Comparison of ENCODE assay signal across 19 cellular contexts in the genomic region with DNA sequence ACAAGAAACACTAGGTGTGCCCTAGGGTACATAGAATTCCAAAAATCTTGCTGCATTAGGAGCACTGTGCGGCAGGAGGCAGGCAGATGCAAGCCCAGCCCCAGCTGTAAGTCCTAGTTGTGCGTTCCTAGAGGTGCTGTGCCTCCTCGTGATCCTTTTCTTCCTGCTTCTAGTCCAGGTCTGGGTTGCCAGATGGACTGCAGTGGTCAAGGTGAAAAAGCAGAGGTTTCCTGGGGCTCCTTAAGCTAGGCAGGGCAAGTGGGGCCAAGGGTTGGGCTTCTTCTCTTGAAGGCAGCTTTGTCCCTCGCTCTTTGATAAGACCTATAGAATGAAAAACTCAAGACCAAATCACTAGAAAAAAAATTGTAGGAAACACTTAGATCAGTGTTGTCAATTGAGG. TPM values are rescaled to one million over a fixed set of nuclear protein-coding genes. Genes with fewer than 3 reads are reported as not detected.
A peak's percentile ranks its signal among the peaks of the same experiment; 100 is the strongest.
DNase-seq lines count a peak whose midpoint lies in the region; ATAC-seq and TF ChIP-seq lines count a peak whose summit lies in the region.
"Had no signal": no experiment of that assay in that cellular context is flagged by ENCODE, and none has a peak within 500 bp of the region (broad histone marks: within the 10 kb centered on the region; RNA-seq: fewer than 3 reads in every experiment).

No MANE protein-coding gene starts in this region.

- H3K36me3 ChIP-seq in BLaER1: peaks cover 10% of the 10 kb centered on the region; the same call in 1 of the 2 replicates
- H3K36me3 ChIP-seq in Loucy (ENCODE audit: insufficient read depth, low read length): no peaks in the 10 kb centered on the region
- H3K36me3 ChIP-seq in endodermal cell (ENCODE audit: control insufficient read depth, insufficient read depth, low read length): peaks cover 45% of the 10 kb centered on the region
- no peaks in the 10 kb centered on the region for H3K36me3 ChIP-seq in neural progenitor cell
- peaks cover 10 to 11% of the 10 kb centered on the region in 2 donors for H3K36me3 ChIP-seq in ascending aorta
- H3K36me3 ChIP-seq: SJCRH30 had no signal

- H3K27me3 Mint-ChIP-seq in endodermal cell (ENCODE audit: insufficient read depth): no peaks in the 10 kb centered on the region
- H3K27me3 Mint-ChIP-seq in neural progenitor cell (ENCODE audit: insufficient read depth, low read depth): peaks cover 5% of the 10 kb centered on the region

- H4K20me1 ChIP-seq in BLaER1: no peaks in the 10 kb centered on the region
- H4K20me1 ChIP-seq in Loucy (ENCODE audit: insufficient read depth, low read length, poor library complexity, severe bottlenecking): no peaks in the 10 kb centered on the region
- H4K20me1 ChIP-seq in neural progenitor cell (ENCODE audit: low read depth): no peaks in the 10 kb centered on the region

- H3K27ac Mint-ChIP-seq in endodermal cell (peak overlapping the region; percentile 59), neural progenitor cell (peak overlapping the region; percentile 34)
- H3K27ac Mint-ChIP-seq: CD4-positive, CD25-positive, alpha-beta regulatory T cell had no signal

- 90 to 93% methylated on average over 3 to 4 of the region's 4 CpGs for WGBS in endodermal cell (ENCODE audit: insufficient coverage in 1 of 2, insufficient read length in 1 of 2), 2 experiments

- H3K27ac ChIP-seq in BLaER1 (peak overlapping the region; percentile 82), endodermal cell (ENCODE audit: low read depth, low read length) (no peak overlapping the region), neural progenitor cell (peak overlapping the region; percentile 75), ascending aorta (no peak overlapping the region)
- H3K27ac ChIP-seq: A549, SJCRH30 had no signal

- TF ChIP-seq CTCF in Loucy (conservative IDR thresholded peaks at IDR 0.05; ENCODE audit: low read length): no peak
- TF ChIP-seq CTCF in endodermal cell (conservative IDR thresholded peaks at IDR 0.05): no peak
- no peak for TF ChIP-seq CTCF in neural progenitor cell (IDR thresholded peaks at IDR 0.05)
- no peak for TF ChIP-seq CTCF in ascending aorta (IDR thresholded peaks at IDR 0.05)

- H3K9me3 ChIP-seq in BLaER1 (no peaks in the 10 kb centered on the region), Loucy (ENCODE audit: insufficient read depth, low read depth, low read length) (no peaks in the 10 kb centered on the region), endodermal cell (ENCODE audit: control insufficient read depth, low read length) (no peaks in the 10 kb centered on the region), neural progenitor cell (ENCODE audit: low read depth) (no peaks in the 10 kb centered on the region), ascending aorta (no peaks in the 10 kb centered on the region)
- H3K9me3 ChIP-seq: A549, Caco-2, SJCRH30 had no signal

- H3K4me1 Mint-ChIP-seq in endodermal cell: peaks cover 45% of the 10 kb centered on the region
- H3K4me1 Mint-ChIP-seq in neural progenitor cell: peaks cover 39% of the 10 kb centered on the region

- H3K9me2 ChIP-seq in Loucy (replicated peaks; ENCODE audit: low read depth, low read length): no peaks in the 10 kb centered on the region

- H3K79me2 ChIP-seq in Loucy (ENCODE audit: insufficient read depth, low read length) (no peaks in the 10 kb centered on the region), neural progenitor cell (ENCODE audit: low read depth) (no peaks in the 10 kb centered on the region)

- peaks cover 68% of the 10 kb centered on the region for H3K4me1 ChIP-seq in BLaER1
- H3K4me1 ChIP-seq in Loucy (ENCODE audit: insufficient read depth, low read length, poor library complexity, severe bottlenecking): peaks cover 45% of the 10 kb centered on the region
- H3K4me1 ChIP-seq in endodermal cell (ENCODE audit: control insufficient read depth, insufficient read depth, low read length): peaks cover 16% of the 10 kb centered on the region
- H3K4me1 ChIP-seq in neural progenitor cell: peaks cover 33% of the 10 kb centered on the region
- no peaks in the 10 kb centered on the region for H3K4me1 ChIP-seq in ascending aorta
- H3K4me1 ChIP-seq: A549 had no signal

- H3K4me3 Mint-ChIP-seq in endodermal cell (no peak overlapping the region), neural progenitor cell (peak overlapping the region; percentile 27)
- H3K4me3 Mint-ChIP-seq: CD4-positive, CD25-positive, alpha-beta regulatory T cell had no signal

- H2AFZ ChIP-seq in Loucy (ENCODE audit: low read length) (no peak overlapping the region), neural progenitor cell (replicated peaks) (no peak overlapping the region)

- no peaks in the 10 kb centered on the region for H3F3A ChIP-seq in Loucy (ENCODE audit: low read depth)
- peaks cover 28% of the 10 kb centered on the region for H3F3A ChIP-seq in neural progenitor cell (ENCODE audit: low read depth)

- DNase-seq in endodermal cell (peak; percentile 34), neural progenitor cell (ENCODE audit: low spot score) (no peak), ascending aorta (ENCODE audit: low spot score in 2 of 2) (no peak), left colon (no peak), DMS 273 treated with DMSO at 0.1 percent for 48 hours (lab: John Stamatoyannopoulos, UW) (no peak), amygdala (lab: John Stamatoyannopoulos, UW) (no peak)
- DNase-seq: Caco-2; CD4-positive, CD25-positive, alpha-beta regulatory T cell; DMS53; MV-4-11; NCI-H1417; NCI-H2029; NCI-H2171 treated with DMSO at 0.1 percent for 48 hours; NCI-H510A; PC-3 had no signal

- peak overlapping the region; percentile 9; the same call in 1 of the 2 replicates for H3K4me3 ChIP-seq in BLaER1
- H3K4me3 ChIP-seq in Loucy (ENCODE audit: low read length, poor library complexity, severe bottlenecking): no peak overlapping the region
- H3K4me3 ChIP-seq in endodermal cell (ENCODE audit: low read length): no peak overlapping the region
- H3K4me3 ChIP-seq in neural progenitor cell: no peak overlapping the region
- no peak overlapping the region for H3K4me3 ChIP-seq in ascending aorta
- H3K4me3 ChIP-seq: A549, SJCRH30 had no signal

- ATAC-seq in left colon: no peak
- ATAC-seq: PC-3 had no signal

- H3K36me3 Mint-ChIP-seq in endodermal cell (ENCODE audit: low read depth) (peaks cover 14% of the 10 kb centered on the region), neural progenitor cell (peaks cover 31% of the 10 kb centered on the region)

- peak overlapping the region; percentile 39; the same call in 1 of the 2 replicates for H3K9ac ChIP-seq in BLaER1
- peak overlapping the region; percentile 71 for H3K9ac ChIP-seq in Loucy (ENCODE audit: low read depth, low read length, poor library complexity, severe bottlenecking)
- no peak overlapping the region for H3K9ac ChIP-seq in endodermal cell (ENCODE audit: extremely low read depth, low read length, poor library complexity, severe bottlenecking)
- no peak overlapping the region for H3K9ac ChIP-seq in neural progenitor cell

- intact Hi-C loops in ascending aorta (cut with DNase I) (no loop called here), left colon (cut with DNase I, micrococcal nuclease) (no loop called here)

- H3K27me3 ChIP-seq in BLaER1 (no peaks in the 10 kb centered on the region), Loucy (ENCODE audit: insufficient read depth, low read length, poor library complexity, severe bottlenecking) (no peaks in the 10 kb centered on the region), endodermal cell (ENCODE audit: control insufficient read depth, insufficient read depth, low read length, poor library complexity, severe bottlenecking) (no peaks in the 10 kb centered on the region), neural progenitor cell (no peaks in the 10 kb centered on the region), ascending aorta (no peaks in the 10 kb centered on the region)
- H3K27me3 ChIP-seq: SJCRH30 had no signal

- H3K4me2 ChIP-seq in BLaER1 (peak overlapping the region; percentile 83), Loucy (ENCODE audit: low read depth, low read length, poor library complexity, severe bottlenecking) (peak overlapping the region; percentile 51), neural progenitor cell (peak overlapping the region; percentile 67)
- H3K4me2 ChIP-seq: A549 had no signal

- H3K9me3 Mint-ChIP-seq in endodermal cell (no peaks in the 10 kb centered on the region), neural progenitor cell (no peaks in the 10 kb centered on the region)

RNA-seq across cellular contexts. Expression of a gene that starts 21.6 kb away (rescaled TPM):
- 10 to 100 TPM in 1 of 2 donors, 1 to 10 TPM in 1; 7.9 to 10.2 TPM for total RNA-seq in endodermal cell
- 22.4 TPM for polyA plus RNA-seq in endodermal cell (2013, experiment 1 of 2)
- 17.5 TPM for polyA plus RNA-seq in endodermal cell (2013, experiment 2 of 2)
- 5.1 and 8.9 TPM in 2 replicates for total RNA-seq in neural progenitor cell (ENCODE audit: low replicate concordance)
- 3.4 TPM for total RNA-seq in ascending aorta
- total RNA-seq in left colon: 10 to 100 TPM; 19.5 to 30.8 TPM
- polyA plus RNA-seq: CD4-positive, CD25-positive, alpha-beta regulatory T cell had no signal

RNA-seq across cellular contexts. Expression of a gene that starts 48.1 kb away (rescaled TPM):
- total RNA-seq in endodermal cell (100 to 1,000 TPM; 380 to 532 TPM), neural progenitor cell (ENCODE audit: low replicate concordance) (449 and 700 TPM in 2 replicates), ascending aorta (42.1 TPM), left colon (10 to 100 TPM; 74.6 to 78.1 TPM)
- 267 TPM for polyA plus RNA-seq in endodermal cell (2013, experiment 1 of 2)
- polyA plus RNA-seq in endodermal cell (2013, experiment 2 of 2): 284 TPM

Comparison
In these comparisons a context has a peak if more than half of its experiments do, and no peak if none do; other contexts are left out.
1. H3K27ac ChIP-seq: peak in BLaER1 (single experiment) and neural progenitor cell (single experiment); none in endodermal cell (single experiment) and ascending aorta (0 of 2).
2. H3K9ac ChIP-seq: peak in BLaER1 (single experiment) and Loucy (single experiment); none in endodermal cell (single experiment) and neural progenitor cell (single experiment).
3. Peak in every context shown above with its lines, with median percentiles within 50 percentile points of each other: H3K4me2 ChIP-seq.